17 cellular contexts compared by ENCODE assay signal in genomic region chr2:235868224-235868623, GRCh38.
"Had no signal": no experiment of that assay in that cellular context is flagged by ENCODE, and none has a peak within 500 bp of the region (broad histone marks: within the 10 kb centered on the region; RNA-seq: fewer than 3 reads in every experiment).

No MANE protein-coding gene starts in this region.

- H3K4me3 ChIP-seq: breast epithelium, esophagus squamous epithelium, gastrocnemius medialis, lung, thoracic aorta, uterus had no signal

- H3K27ac ChIP-seq: breast epithelium, esophagus squamous epithelium, gastrocnemius medialis, thoracic aorta, uterus had no signal

- H3K27ac Mint-ChIP-seq: activated naive CD8-positive, alpha-beta T cell treated with anti-CD3 and anti-CD28 coated beads for 36 hours; stimulated activated naive CD8-positive, alpha-beta T cell treated with anti-CD3 and anti-CD28 coated beads, Interleukin-15, Interleukin-2, amounts not matched to agents 100 ng/mL and 50 ng/mL, for 24 hours; T-helper 2 cell treated with Interferon-gamma antibody and Interleukin-4, amounts not matched to agents 5 μg/mL and 100 μg/mL, for 36 hours had no signal

- H3K9me3 Mint-ChIP-seq: T-helper 2 cell treated with Interferon-gamma antibody and Interleukin-4, amounts not matched to agents 5 μg/mL and 100 μg/mL, for 36 hours had no signal

- H3K4me1 Mint-ChIP-seq: activated naive CD8-positive, alpha-beta T cell treated with anti-CD3 and anti-CD28 coated beads for 36 hours had no signal

- ATAC-seq: activated T-cell treated with anti-CD3 and anti-CD28 coated beads, Interleukin-2, amount 50 U/mL, for 4 hours had no signal

- H3K9me3 ChIP-seq: uterus had no signal

- H3K36me3 ChIP-seq: breast epithelium, esophagus squamous epithelium, gastrocnemius medialis, thoracic aorta, uterus had no signal

- DNase-seq: activated CD4-positive, alpha-beta T cell treated with anti-CD3 and anti-CD28 coated beads, Interleukin-2, amount 50 U/mL, for 4 hours; activated CD4-positive, CD25-positive, alpha-beta regulatory T cell treated with anti-CD3 and anti-CD28 coated beads, Interleukin-2, amount 50 U/mL, for 72 hours; activated gamma-delta T cell treated with Interleukin-2 at 50 U/mL for 16 hours; activated naive CD8-positive, alpha-beta T cell treated with anti-CD3 and anti-CD28 coated beads for 36 hours; activated T-cell treated with anti-CD3 and anti-CD28 coated beads, Interleukin-2, amount 50 U/mL, for 4 hours; aorta; esophagus squamous epithelium; midbrain; stimulated activated CD4-positive, alpha-beta T cell treated with anti-CD3 and anti-CD28 coated beads, Interleukin-4, amount 100 ng/mL, for 1 hour; stimulated activated CD8-positive, alpha-beta memory T cell treated with anti-CD3 and anti-CD28 coated beads, Interleukin-4, amount 100 ng/mL, for 48 hours; uterus had no signal

- H3K27me3 ChIP-seq: breast epithelium, esophagus squamous epithelium, gastrocnemius medialis, uterus had no signal

- H3K36me3 Mint-ChIP-seq: activated naive CD8-positive, alpha-beta T cell treated with anti-CD3 and anti-CD28 coated beads for 36 hours had no signal

- H3K4me1 ChIP-seq: breast epithelium, esophagus squamous epithelium, uterus had no signal

- H3K4me3 Mint-ChIP-seq: activated naive CD8-positive, alpha-beta T cell treated with anti-CD3 and anti-CD28 coated beads for 36 hours; activated T-cell treated with anti-CD3 and anti-CD28 coated beads, Interleukin-2, amount 50 U/mL, for 4 hours; stimulated activated naive CD8-positive, alpha-beta T cell treated with anti-CD3 and anti-CD28 coated beads, Interleukin-15, Interleukin-2, amounts not matched to agents 100 ng/mL and 50 ng/mL, for 24 hours; T-helper 2 cell treated with Interferon-gamma antibody and Interleukin-4, amounts not matched to agents 5 μg/mL and 100 μg/mL, for 36 hours had no signal
